ENCODE assay signal across 8 cellular contexts in genomic region chr6:63598001-63598250, GRCh38. TPM values are rescaled to one million over a fixed set of nuclear protein-coding genes. Genes with fewer than 3 reads are reported as not detected.
DNase-seq lines count a peak whose midpoint lies in the region; ATAC-seq and TF ChIP-seq lines count a peak whose summit lies in the region.

No MANE protein-coding gene starts in this region.

- peak; percentile 30 for ATAC-seq in RWPE2 (ENCODE audit: low read depth)
- ATAC-seq in GM19463 (IDR thresholded peaks at IDR 0.05; ENCODE audit: unreplicated experiment), result no peak

- DNase-seq in RWPE2 (ENCODE audit: low spot score), result no peak
- DNase-seq in fibroblast of villous mesenchyme (ENCODE audit: low read depth), result no peak
- no peak for DNase-seq in retinal pigment epithelial cell (ENCODE audit: low read depth)
- DNase-seq in uterus, result no peak
- no peak for DNase-seq in kidney tubule cell (ENCODE audit: low spot score)

- POLR2A ChIA-PET in HEK293 (lab: Yijun Ruan, JAX), result interaction anchor here (1.0 to 2.5 kb wide), 4 partner anchors 24 to 204 kb away, joined by 3 to 18 read pairs (median 8); partner anchors contain the start of gene PHF3

- no peaks in the 10 kb centered on the region for H3K4me1 ChIP-seq in HEK293 (ENCODE audit: control insufficient read depth, insufficient read depth, low read length)
- peaks cover 6% of the 10 kb centered on the region for H3K4me1 ChIP-seq in RWPE2 (ENCODE audit: insufficient read depth, poor library complexity, severe bottlenecking)
- H3K4me1 ChIP-seq in uterus, result no peaks in the 10 kb centered on the region

- H3K36me3 ChIP-seq in HEK293 (ENCODE audit: control insufficient read depth in 2 of 2, insufficient read depth in 1 of 2, low read length in 2 of 2) (no peaks in the 10 kb centered on the region), RWPE2 (ENCODE audit: low read depth) (no peaks in the 10 kb centered on the region), uterus (no peaks in the 10 kb centered on the region)

- H3K4me3 ChIP-seq in GM12875 (ENCODE audit: low read depth, low read length), result peak overlapping the region; percentile 40
- H3K4me3 ChIP-seq in HEK293 (ENCODE audit: low read depth, low read length), result peak overlapping the region; percentile 60
- H3K4me3 ChIP-seq in RWPE2 (ENCODE audit: severe bottlenecking), result peak overlapping the region; percentile 35
- H3K4me3 ChIP-seq in fibroblast of villous mesenchyme (ENCODE audit: low read depth, low read length), result peak overlapping the region; percentile 60
- peak overlapping the region; percentile 65 for H3K4me3 ChIP-seq in retinal pigment epithelial cell (ENCODE audit: low read length)
- peak overlapping the region in 1 of 2 donors; percentile 34 for H3K4me3 ChIP-seq in uterus

- H3K27me3 ChIP-seq in RWPE2 (ENCODE audit: insufficient read depth, poor library complexity, severe bottlenecking) (no peaks in the 10 kb centered on the region), uterus (no peaks in the 10 kb centered on the region)

- H3K27ac ChIP-seq in HEK293 (ENCODE audit: extremely low read depth, low read depth, low read length) (no peak overlapping the region; the same call in 1 of the 2 replicates), RWPE2 (ENCODE audit: poor library complexity, severe bottlenecking) (no peak overlapping the region), uterus (no peak overlapping the region)

- intact Hi-C loops in uterus (cut with DNase I; ENCODE audit: low total_unique reads), result no loop called here

- TF ChIP-seq CTCF in GM12875 (IDR thresholded peaks at IDR 0.05; ENCODE audit: borderline replicate concordance, insufficient read depth, low read depth, low read length), result no peak
- no peak for TF ChIP-seq CTCF in HEK293 (tag by site-specific recombination; IDR thresholded peaks at IDR 0.05)
- TF ChIP-seq CTCF in RWPE2 (IDR thresholded peaks at IDR 0.05; ENCODE audit: poor library complexity, severe bottlenecking), result no peak
- TF ChIP-seq CTCF in fibroblast of villous mesenchyme (IDR thresholded peaks at IDR 0.05; ENCODE audit: insufficient read depth, low read depth, low read length), result no peak
- no peak for TF ChIP-seq CTCF in retinal pigment epithelial cell (conservative IDR thresholded peaks at IDR 0.05; ENCODE audit: low read depth, low read length)
- TF ChIP-seq CTCF in uterus (IDR thresholded peaks at IDR 0.05), result no peak

- CTCF ChIA-PET in HEK293 (lab: Yijun Ruan, JAX), result interaction anchor here (0.5 to 4.9 kb wide), 35 partner anchors 10 to 290 kb away, joined by 3 to 56 read pairs (median 6); partner anchors contain the start of gene PHF3

- no peak for TF ChIP-seq POLR2A in uterus (IDR thresholded peaks at IDR 0.05)

- H3K9me3 ChIP-seq in HEK293 (ENCODE audit: control insufficient read depth, insufficient read depth, low read depth, low read length) (no peaks in the 10 kb centered on the region), RWPE2 (ENCODE audit: severe bottlenecking) (no peaks in the 10 kb centered on the region), uterus (no peaks in the 10 kb centered on the region)

TF ChIP-seq in HEK293, 187 proteins besides CTCF, POLR2A, EP300 and RAD21:
- TF ChIP-seq TCF7L2 (IDR thresholded peaks at IDR 0.05; ENCODE audit: borderline replicate concordance, low read depth, low read length), result no peak
- peak; percentile 93 for TF ChIP-seq ZBTB17 (tag by site-specific recombination; IDR thresholded peaks at IDR 0.05)
- TF ChIP-seq ZNF776 (tag by site-specific recombination; IDR thresholded peaks at IDR 0.05; ENCODE audit: borderline replicate concordance), result no peak
- no peak for TF ChIP-seq ZNF184 (tag by site-specific recombination; IDR thresholded peaks at IDR 0.05)
- TF ChIP-seq ZNF596 (tag by site-specific recombination; IDR thresholded peaks at IDR 0.05), result no peak
- no peak for TF ChIP-seq ZNF362 (tag by site-specific recombination; IDR thresholded peaks at IDR 0.05)
- no peak for TF ChIP-seq ZNF513 (tag by site-specific recombination; IDR thresholded peaks at IDR 0.05)
- TF ChIP-seq ZNF26 (tag by site-specific recombination; IDR thresholded peaks at IDR 0.05), result no peak

RNA-seq across cellular contexts. Expression of gene PTP4A1, which starts 25.6 kb away (rescaled TPM):
- 24.8 and 43.6 TPM in 2 replicates for total RNA-seq in fibroblast of villous mesenchyme
- 10 to 100 TPM; 19.0 to 35.3 (median 25.8) TPM for total RNA-seq in uterus

RNA-seq across cellular contexts. Expression of gene PHF3, which starts 37.7 kb away (rescaled TPM):
- total RNA-seq in fibroblast of villous mesenchyme (52.2 and 57.9 TPM in 2 replicates), uterus (100 to 1,000 TPM in 2 of 4 donors, 10 to 100 TPM in 2; 65.8 to 144 (median 117) TPM)
